In the genomic region with DNA sequence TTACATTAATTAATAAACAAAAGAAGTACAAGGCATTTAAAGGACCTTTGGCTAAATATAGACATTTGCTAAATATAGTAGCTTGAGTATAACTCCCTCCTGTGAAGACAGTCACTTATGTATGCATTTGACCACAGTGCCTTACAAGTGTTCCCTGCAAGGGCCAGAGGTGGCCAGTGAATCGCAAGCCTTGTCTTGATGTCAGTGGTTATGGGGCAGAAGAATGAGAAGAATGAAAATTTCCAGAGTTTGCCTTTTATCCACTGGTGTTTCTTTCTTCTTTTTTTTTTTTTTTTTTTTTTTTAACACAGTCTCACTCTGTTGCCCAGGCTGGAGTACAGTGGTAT, we compare ENCODE assay signal across 1 cellular context.
TF ChIP-seq lines count a peak whose summit lies in the region.

No MANE protein-coding gene starts in this region.

TF ChIP-seq in IMR-90, 13 proteins besides CTCF, POLR2A, EP300 and RAD21 (continued from another document):
- TF ChIP-seq CEBPB (IDR thresholded peaks at IDR 0.05; ENCODE audit: low read depth, low read length) (no peak), FOS (IDR thresholded peaks at IDR 0.05; ENCODE audit: low read depth, low read length) (no peak), CHD1 (IDR thresholded peaks at IDR 0.05; ENCODE audit: low read depth, low read length) (no peak), NFE2L2 (IDR thresholded peaks at IDR 0.05; ENCODE audit: low read depth, low read length) (no peak)
